ENCODE assay signal across 8 cellular contexts in genomic region chr2:54545700-54546450, GRCh38.
DNase-seq lines count a peak whose midpoint lies in the region; ATAC-seq and TF ChIP-seq lines count a peak whose summit lies in the region.
"Had no signal": no experiment of that assay in that cellular context is flagged by ENCODE, and none has a peak within 500 bp of the region (broad histone marks: within the 10 kb centered on the region; RNA-seq: fewer than 3 reads in every experiment).

No MANE protein-coding gene starts in this region.

- WGBS in psoas muscle, 3 donors = 82 to 86% (median 83%) methylated on average over 3 of the region's 3 CpGs

- H3K9me3 ChIP-seq in psoas muscle = no peaks in the 10 kb centered on the region
- no peaks in the 10 kb centered on the region for H3K9me3 ChIP-seq in OCI-LY7 (ENCODE audit: low read length)

- CTCF ChIA-PET in OCI-LY7 (lab: Charles Lee; ENCODE audit: unreplicated experiment) = no interaction called here

- no peak overlapping the region for H3K4me2 ChIP-seq in OCI-LY7 (ENCODE audit: low read length)

- no peaks in the 10 kb centered on the region for H3K36me3 ChIP-seq in psoas muscle (ENCODE audit: insufficient read depth in 1 of 2, low read depth in 1 of 2)
- H3K36me3 ChIP-seq in OCI-LY7 (ENCODE audit: insufficient read depth, low read length) = no peaks in the 10 kb centered on the region

- H3K79me2 ChIP-seq in OCI-LY7 (ENCODE audit: insufficient read depth, low read depth, low read length) = no peaks in the 10 kb centered on the region

- no TSS peak for BruUV-seq in OCI-LY7 (replicated peaks; lab: Mats Ljungman, UMichigan)

- peaks cover 29% of the 10 kb centered on the region for H3K4me1 Mint-ChIP-seq in activated T-helper 1 cell treated with anti-CD3 and anti-CD28 coated beads, Interleukin-12 subunit alpha, Interleukin-12 subunit beta, Interleukin-2, Interleukin-4 antibody, amounts not matched to agents 30 ng/mL and 10 ng/mL and 1 ng/mL, durations not matched to agents 14 hours and 24 hours and 36 hours (ENCODE audit: low read depth)

- DNase-seq in cardiac fibroblast (ENCODE audit: low read depth in 2 of 2) (peak; percentile 33 to 71), psoas muscle (no peak), OCI-LY7 (ENCODE audit: low spot score) (no peak)
- no peak for DNase-seq in activated T-helper 1 cell treated with anti-CD3 and anti-CD28 coated beads, Interleukin-12 subunit alpha, Interleukin-12 subunit beta, Interleukin-2, Interleukin-4 antibody, amounts not matched to agents 30 ng/mL and 10 ng/mL and 1 ng/mL, durations not matched to agents 14 hours and 24 hours and 36 hours (ENCODE audit: low spot score)
- DNase-seq: activated CD8-positive, alpha-beta memory T cell treated with anti-CD3 and anti-CD28 coated beads, Interleukin-2, amount 50 U/mL, for 4 hours had no signal

- H2AFZ ChIP-seq in OCI-LY7 (ENCODE audit: low read length) = no peak overlapping the region

- H3K4me1 ChIP-seq in psoas muscle (peaks cover 13% of the 10 kb centered on the region), OCI-LY7 (ENCODE audit: insufficient read depth, low read length, poor library complexity, severe bottlenecking) (peaks cover 12% of the 10 kb centered on the region)

- peaks cover 3% of the 10 kb centered on the region for H3K27me3 Mint-ChIP-seq in activated T-helper 1 cell treated with anti-CD3 and anti-CD28 coated beads, Interleukin-12 subunit alpha, Interleukin-12 subunit beta, Interleukin-2, Interleukin-4 antibody, amounts not matched to agents 30 ng/mL and 10 ng/mL and 1 ng/mL, durations not matched to agents 14 hours and 24 hours and 36 hours (ENCODE audit: insufficient read depth)

- no peaks in the 10 kb centered on the region for H4K20me1 ChIP-seq in OCI-LY7 (ENCODE audit: insufficient read depth, low read length)

- H3K27ac Mint-ChIP-seq in activated T-helper 1 cell treated with anti-CD3 and anti-CD28 coated beads, Interleukin-12 subunit alpha, Interleukin-12 subunit beta, Interleukin-2, Interleukin-4 antibody, amounts not matched to agents 30 ng/mL and 10 ng/mL and 1 ng/mL, durations not matched to agents 14 hours and 24 hours and 36 hours = no peak overlapping the region

- H3K9me3 Mint-ChIP-seq in activated T-helper 1 cell treated with anti-CD3 and anti-CD28 coated beads, Interleukin-12 subunit alpha, Interleukin-12 subunit beta, Interleukin-2, Interleukin-4 antibody, amounts not matched to agents 30 ng/mL and 10 ng/mL and 1 ng/mL, durations not matched to agents 14 hours and 24 hours and 36 hours = no peaks in the 10 kb centered on the region

- ATAC-seq in GM19324 (IDR thresholded peaks at IDR 0.05; ENCODE audit: low FRiP score, unreplicated experiment) (peak; percentile 63), HG03108 (IDR thresholded peaks at IDR 0.05; ENCODE audit: unreplicated experiment) (peak; percentile 75), psoas muscle (peak in 1 of 4 donors; percentile 36), HG03342 (IDR thresholded peaks at IDR 0.05; ENCODE audit: unreplicated experiment) (no peak)

- no peak overlapping the region for H3K4me3 Mint-ChIP-seq in activated T-helper 1 cell treated with anti-CD3 and anti-CD28 coated beads, Interleukin-12 subunit alpha, Interleukin-12 subunit beta, Interleukin-2, Interleukin-4 antibody, amounts not matched to agents 30 ng/mL and 10 ng/mL and 1 ng/mL, durations not matched to agents 14 hours and 24 hours and 36 hours

- H3K9me2 ChIP-seq in OCI-LY7 (ENCODE audit: insufficient read depth, low read length) = no peaks in the 10 kb centered on the region

- H3K27me3 ChIP-seq in psoas muscle (ENCODE audit: insufficient read depth in 3 of 3, low read length in 2 of 3) = no peaks in the 10 kb centered on the region

- intact Hi-C loops in psoas muscle (cut with DNase I) (no loop called here), OCI-LY7 (cut with micrococcal nuclease; ENCODE audit: unreplicated experiment) (no loop called here)
- intact Hi-C loops in activated T-helper 1 cell treated with anti-CD3 and anti-CD28 coated beads, Interleukin-12 subunit alpha, Interleukin-12 subunit beta, Interleukin-2, Interleukin-4 antibody, amounts not matched to agents 30 ng/mL and 10 ng/mL and 1 ng/mL, durations not matched to agents 14 hours and 24 hours and 36 hours (cut with micrococcal nuclease) = no loop called here

- H3K27ac ChIP-seq in psoas muscle = peak overlapping the region; percentile 24
- no peak overlapping the region for H3K27ac ChIP-seq in OCI-LY7 (ENCODE audit: low read depth, low read length, poor library complexity, severe bottlenecking)

- no peak overlapping the region for H3K4me3 ChIP-seq in cardiac fibroblast (replicated peaks in 1 of 2; ENCODE audit: low read depth in 2 of 2, low read length in 2 of 2)
- no peak overlapping the region for H3K4me3 ChIP-seq in psoas muscle
- no peak overlapping the region for H3K4me3 ChIP-seq in OCI-LY7 (ENCODE audit: low read depth, low read length, poor library complexity, severe bottlenecking)

- TF ChIP-seq CTCF in cardiac fibroblast (IDR thresholded peaks at IDR 0.05; ENCODE audit: low read depth, low read length) = no peak
- no peak for TF ChIP-seq CTCF in psoas muscle (IDR thresholded peaks at IDR 0.05)
- no peak for TF ChIP-seq CTCF in OCI-LY7 (conservative IDR thresholded peaks at IDR 0.05; ENCODE audit: low read length)

- POLR2A ChIA-PET in OCI-LY7 (lab: Charles Lee) = interaction anchor here (0.5 to 1.3 kb wide), 2 partner anchors 14 to 1102 kb away, joined by 4 to 5 read pairs; no protein-coding TSS in a partner anchor

- H3K36me3 Mint-ChIP-seq in activated T-helper 1 cell treated with anti-CD3 and anti-CD28 coated beads, Interleukin-12 subunit alpha, Interleukin-12 subunit beta, Interleukin-2, Interleukin-4 antibody, amounts not matched to agents 30 ng/mL and 10 ng/mL and 1 ng/mL, durations not matched to agents 14 hours and 24 hours and 36 hours (ENCODE audit: low read depth) = no peaks in the 10 kb centered on the region

Comparison
In these comparisons a context has a peak if more than half of its experiments do, and no peak if none do; other contexts are left out.
1. DNase-seq: peak in cardiac fibroblast (2 of 2); none in psoas muscle (0 of 2), activated T-helper 1 cell treated with anti-CD3 and anti-CD28 coated beads, Interleukin-12 subunit alpha, Interleukin-12 subunit beta, Interleukin-2, Interleukin-4 antibody, amounts not matched to agents 30 ng/mL and 10 ng/mL and 1 ng/mL, durations not matched to agents 14 hours and 24 hours and 36 hours (single experiment) and OCI-LY7 (single experiment).